24 cellular contexts compared by ENCODE assay signal in the genomic region with DNA sequence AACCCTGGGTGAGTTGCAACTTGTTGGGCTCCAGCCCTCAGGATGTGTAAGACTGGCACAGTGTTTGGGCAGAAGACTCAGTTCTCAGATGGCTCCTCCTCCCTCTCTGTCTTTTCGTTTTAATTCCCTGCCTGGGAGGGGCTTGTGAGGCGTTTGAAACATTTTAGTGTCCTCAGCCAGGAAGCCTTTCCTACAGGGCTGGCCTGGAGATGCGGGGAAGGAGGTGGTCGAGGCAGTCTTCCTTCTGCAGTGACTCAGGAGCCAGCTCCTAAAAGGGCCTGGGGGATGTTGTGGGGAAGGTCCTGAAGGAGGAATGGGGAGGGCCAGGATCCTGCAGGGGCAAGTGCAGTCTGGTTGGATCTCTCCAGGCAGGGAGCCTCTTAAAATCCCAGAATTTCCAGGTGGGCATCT. TPM values are rescaled to one million over a fixed set of nuclear protein-coding genes. Genes with fewer than 3 reads are reported as not detected.
DNase-seq lines count a peak whose midpoint lies in the region; ATAC-seq and TF ChIP-seq lines count a peak whose summit lies in the region.
"Had no signal": no experiment of that assay in that cellular context is flagged by ENCODE, and none has a peak within 500 bp of the region (broad histone marks: within the 10 kb centered on the region; RNA-seq: fewer than 3 reads in every experiment).

No MANE protein-coding gene starts in this region.

- TF ChIP-seq RAD21 in IMR-90 (IDR thresholded peaks at IDR 0.05; ENCODE audit: low read length): no peak

- H2BK120ac ChIP-seq in IMR-90 (ENCODE audit: low read depth, low read length): no peak overlapping the region

- dilution Hi-C loops in IMR-90 (cut with HindIII; ENCODE audit: low sequenced_read_pairs, unreplicated experiment): no loop called here

- H3K23ac ChIP-seq in IMR-90 (ENCODE audit: low read depth, low read length): no peak overlapping the region

- H3K9ac ChIP-seq in IMR-90 (ENCODE audit: low read depth, low read length) (no peak overlapping the region), neural progenitor cell (no peak overlapping the region)

- H2AK5ac ChIP-seq in IMR-90 (ENCODE audit: low read depth, low read length): no peak overlapping the region

- H3K79me1 ChIP-seq in IMR-90 (ENCODE audit: low read depth in 1 of 2, low read length in 2 of 2): no peaks in the 10 kb centered on the region

- no peak overlapping the region for H2AK9ac ChIP-seq in IMR-90 (replicated peaks; ENCODE audit: low read depth, low read length, poor library complexity)

- no peak overlapping the region for H3K14ac ChIP-seq in IMR-90 (replicated peaks; ENCODE audit: low read depth, low read length)

- TF ChIP-seq CTCF in IMR-90 (conservative IDR thresholded peaks at IDR 0.05; ENCODE audit: low read depth, low read length) (no peak), neural progenitor cell (IDR thresholded peaks at IDR 0.05) (no peak)

- 40% methylated on average over 1 of the region's 4 CpGs; no CpG with 5 or more reads in 1 of the 2 experiments for WGBS in IMR-90 (ENCODE audit: extremely low coverage in 2 of 2, insufficient read length in 1 of 2), 2 experiments
- 13 to 28% methylated on average over 4 of the region's 4 CpGs for WGBS in esophagus, 2 donors

- H3K4me1 ChIP-seq in IMR-90 (ENCODE audit: control insufficient read depth, insufficient read depth, low read length): peaks cover 10% of the 10 kb centered on the region
- H3K4me1 ChIP-seq in esophagus (ENCODE audit: control insufficient read depth in 2 of 2, insufficient read depth in 2 of 2, low read length in 1 of 2): peaks cover 0 to 15% of the 10 kb centered on the region in 2 donors
- peaks cover 6% of the 10 kb centered on the region for H3K4me1 ChIP-seq in neural progenitor cell
- H3K4me1 ChIP-seq: lower lobe of right lung had no signal

- intact Hi-C loops in IMR-90 (cut with micrococcal nuclease): no loop called here

- ATAC-seq in IMR-90 (ENCODE audit: low read depth): no peak
- ATAC-seq in GM18858 (IDR thresholded peaks at IDR 0.05; ENCODE audit: unreplicated experiment): no peak
- ATAC-seq in HG02798 (IDR thresholded peaks at IDR 0.05; ENCODE audit: poor library complexity, unreplicated experiment): no peak
- ATAC-seq: activated CD8-positive, alpha-beta memory T cell treated with anti-CD3 and anti-CD28 coated beads, Interleukin-2, amount 10 ng/mL, durations not matched to agents 7 days and 5 days; lower lobe of right lung; T-helper 17 cell had no signal

- H3K27me3 ChIP-seq in IMR-90 (ENCODE audit: control insufficient read depth, insufficient read depth, low read length) (no peaks in the 10 kb centered on the region), esophagus (ENCODE audit: control insufficient read depth in 1 of 2, insufficient read depth in 2 of 2, low read length in 2 of 2) (no peaks in the 10 kb centered on the region), neural progenitor cell (no peaks in the 10 kb centered on the region)
- H3K27me3 ChIP-seq: right atrium auricular region had no signal

- H3K56ac ChIP-seq in IMR-90 (ENCODE audit: extremely low read depth, insufficient read depth, low read length): no peak overlapping the region

- H3K9me3 ChIP-seq in IMR-90 (ENCODE audit: control insufficient read depth, insufficient read depth, low read length): no peaks in the 10 kb centered on the region
- no peaks in the 10 kb centered on the region for H3K9me3 ChIP-seq in esophagus (ENCODE audit: control insufficient read depth in 2 of 2, insufficient read depth in 1 of 2, low read depth in 1 of 2, low read length in 1 of 2)
- no peaks in the 10 kb centered on the region for H3K9me3 ChIP-seq in neural progenitor cell (ENCODE audit: low read depth)
- H3K9me3 ChIP-seq: lower lobe of right lung, right atrium auricular region had no signal

- CTCF ChIA-PET in IMR-90 (lab: Yijun Ruan, JAX): no interaction called here

- H2BK5ac ChIP-seq in IMR-90 (ENCODE audit: low read depth, low read length, poor library complexity, severe bottlenecking): no peak overlapping the region

- no peaks in the 10 kb centered on the region for H3K27me3 Mint-ChIP-seq in neural progenitor cell (ENCODE audit: insufficient read depth, low read depth)
- H3K27me3 Mint-ChIP-seq: type B pancreatic cell had no signal

- H2AFZ ChIP-seq in IMR-90 (replicated peaks; ENCODE audit: low read length, poor library complexity) (peak overlapping the region; percentile 65), neural progenitor cell (replicated peaks) (peak overlapping the region; percentile 55)

- no peak overlapping the region for H3K4me2 ChIP-seq in IMR-90 (ENCODE audit: low read depth, low read length)
- H3K4me2 ChIP-seq in neural progenitor cell: no peak overlapping the region

- POLR2A ChIA-PET in IMR-90 (lab: Charles Lee; ENCODE audit: unreplicated experiment): no interaction called here

- no peaks in the 10 kb centered on the region for H3K79me2 ChIP-seq in neural progenitor cell (ENCODE audit: low read depth)

- no peak overlapping the region for H3K4me3 Mint-ChIP-seq in neural progenitor cell
- H3K4me3 Mint-ChIP-seq: activated CD4-positive, alpha-beta T cell treated with anti-CD3 and anti-CD28 coated beads, Interleukin-2, amount 10 ng/mL, durations not matched to agents 24 days and 14 days; activated CD8-positive, alpha-beta memory T cell treated with anti-CD3 and anti-CD28 coated beads, Interleukin-2, amount 10 ng/mL, durations not matched to agents 7 days and 5 days; activated naive CD4-positive, alpha-beta T cell treated with anti-CD3 and anti-CD28 coated beads, Interleukin-2, amount 10 ng/mL, durations not matched to agents 7 days and 5 days; CD14-positive monocyte; T-helper 17 cell; type B pancreatic cell had no signal

- peaks cover 21% of the 10 kb centered on the region for H3K4me1 Mint-ChIP-seq in neural progenitor cell
- H3K4me1 Mint-ChIP-seq: activated CD4-positive, alpha-beta T cell treated with anti-CD3 and anti-CD28 coated beads, Interleukin-2, amount 10 ng/mL, durations not matched to agents 24 days and 14 days; activated CD8-positive, alpha-beta memory T cell treated with anti-CD3 and anti-CD28 coated beads, Interleukin-2, amount 10 ng/mL, durations not matched to agents 7 days and 5 days; activated naive CD4-positive, alpha-beta T cell treated with anti-CD3 and anti-CD28 coated beads, Interleukin-2, amount 10 ng/mL, durations not matched to agents 7 days and 5 days; CD14-positive monocyte; T-helper 17 cell had no signal

- 0 out of 3 replicates have a peak overlapping the region, but pooled peaks have one; percentile 1 for H2BK15ac ChIP-seq in IMR-90 (ENCODE audit: low read depth, low read length)

- H4K20me1 ChIP-seq in IMR-90 (ENCODE audit: insufficient read depth, low read length) (no peaks in the 10 kb centered on the region), neural progenitor cell (ENCODE audit: low read depth) (no peaks in the 10 kb centered on the region)

- no peak for TF ChIP-seq POLR2A in IMR-90 (IDR thresholded peaks at IDR 0.05; ENCODE audit: low read depth, low read length)

- peaks cover 6% of the 10 kb centered on the region; the same call in 1 of the 2 replicates for H3K9me1 ChIP-seq in IMR-90 (ENCODE audit: insufficient read depth, low read length)

- no peak overlapping the region for H4K5ac ChIP-seq in IMR-90 (ENCODE audit: low read depth, low read length)

- H4K8ac ChIP-seq in IMR-90 (ENCODE audit: low read depth in 2 of 2, low read length in 2 of 2): no peak overlapping the region

- H3K9me3 Mint-ChIP-seq in neural progenitor cell: no peaks in the 10 kb centered on the region
- H3K9me3 Mint-ChIP-seq: activated CD4-positive, alpha-beta T cell treated with anti-CD3 and anti-CD28 coated beads, Interleukin-2, amount 10 ng/mL, durations not matched to agents 24 days and 14 days; activated naive CD4-positive, alpha-beta T cell treated with anti-CD3 and anti-CD28 coated beads, Interleukin-2, amount 10 ng/mL, durations not matched to agents 7 days and 5 days; CD14-positive monocyte; type B pancreatic cell had no signal

- no peak overlapping the region for H3K4ac ChIP-seq in IMR-90 (ENCODE audit: low read depth, low read length)

- H3K27ac ChIP-seq in IMR-90 (ENCODE audit: insufficient read depth, low read length): no peak overlapping the region
- H3K27ac ChIP-seq in esophagus (ENCODE audit: low read depth in 2 of 2, low read length in 1 of 2): peak overlapping the region; percentile 54 to 57
- no peak overlapping the region for H3K27ac ChIP-seq in neural progenitor cell
- H3K27ac ChIP-seq: lower lobe of right lung, right atrium auricular region had no signal

- H3K27ac Mint-ChIP-seq in neural progenitor cell: no peak overlapping the region
- H3K27ac Mint-ChIP-seq: activated CD4-positive, alpha-beta T cell treated with anti-CD3 and anti-CD28 coated beads, Interleukin-2, amount 10 ng/mL, durations not matched to agents 24 days and 14 days; activated CD8-positive, alpha-beta memory T cell treated with anti-CD3 and anti-CD28 coated beads, Interleukin-2, amount 10 ng/mL, durations not matched to agents 7 days and 5 days; activated naive CD4-positive, alpha-beta T cell treated with anti-CD3 and anti-CD28 coated beads, Interleukin-2, amount 10 ng/mL, durations not matched to agents 7 days and 5 days; CD14-positive monocyte; T-helper 17 cell; type B pancreatic cell had no signal

- no TSS peak for BruUV-seq in IMR-90 (replicated peaks; lab: Mats Ljungman, UMichigan)

- H3K4me3 ChIP-seq in IMR-90 (ENCODE audit: insufficient read depth, low read depth, low read length) (no peak overlapping the region), esophagus (ENCODE audit: low read depth in 1 of 2, low read length in 2 of 2) (no peak overlapping the region), neural progenitor cell (no peak overlapping the region)
- H3K4me3 ChIP-seq: lower lobe of right lung, right atrium auricular region had no signal

- H3K18ac ChIP-seq in IMR-90 (ENCODE audit: low read depth, low read length): no peak overlapping the region

- peak; percentile 32 for DNase-seq in AG20443 (ENCODE audit: low spot score)
- DNase-seq in IMR-90: no peak
- peak; percentile 8 for DNase-seq in neural progenitor cell (ENCODE audit: low spot score)
- DNase-seq in CD1c-positive myeloid dendritic cell (ENCODE audit: extremely low spot score): no peak
- no peak for DNase-seq in NCI-H146 treated with DMSO at 0.1 percent for 48 hours (lab: John Stamatoyannopoulos, UW; ENCODE audit: unreplicated experiment)
- DNase-seq: activated CD4-positive, alpha-beta T cell treated with anti-CD3 and anti-CD28 coated beads, Interleukin-2, amount 10 ng/mL, durations not matched to agents 24 days and 14 days; activated CD8-positive, alpha-beta memory T cell treated with anti-CD3 and anti-CD28 coated beads, Interleukin-2, amount 10 ng/mL, durations not matched to agents 7 days and 5 days; activated naive CD4-positive, alpha-beta T cell treated with anti-CD3 and anti-CD28 coated beads, Interleukin-2, amount 10 ng/mL, durations not matched to agents 7 days and 5 days; anterior cingulate cortex; caudate nucleus; dermis blood vessel endothelial cell; foreskin melanocyte; hypothalamus; lower lobe of right lung; NCI-H1105; NCI-H2081; NCI-H446 treated with DMSO at 0.1 percent for 48 hours; T-helper 17 cell had no signal

- no peak overlapping the region for H2BK20ac ChIP-seq in IMR-90 (ENCODE audit: low read depth, low read length)

- H3K36me3 Mint-ChIP-seq in neural progenitor cell: no peaks in the 10 kb centered on the region
- H3K36me3 Mint-ChIP-seq: activated CD8-positive, alpha-beta memory T cell treated with anti-CD3 and anti-CD28 coated beads, Interleukin-2, amount 10 ng/mL, durations not matched to agents 7 days and 5 days; activated naive CD4-positive, alpha-beta T cell treated with anti-CD3 and anti-CD28 coated beads, Interleukin-2, amount 10 ng/mL, durations not matched to agents 7 days and 5 days; CD14-positive monocyte; type B pancreatic cell had no signal

- no peak overlapping the region for H4K91ac ChIP-seq in IMR-90 (ENCODE audit: insufficient read depth, low read depth, low read length)

- in situ Hi-C loops in IMR-90 (cut with MboI; ENCODE audit: low sequenced_read_pairs): no loop called here

- H3F3A ChIP-seq in neural progenitor cell (ENCODE audit: low read depth): no peaks in the 10 kb centered on the region

- H3K36me3 ChIP-seq in IMR-90 (ENCODE audit: control insufficient read depth, insufficient read depth, low read length) (no peaks in the 10 kb centered on the region), esophagus (ENCODE audit: control insufficient read depth in 2 of 2, insufficient read depth in 2 of 2, low read length in 1 of 2) (no peaks in the 10 kb centered on the region), neural progenitor cell (no peaks in the 10 kb centered on the region)
- H3K36me3 ChIP-seq: lower lobe of right lung, right atrium auricular region had no signal

RNA-seq across cellular contexts. Expression of gene IGFBP5, which starts 22.1 kb away (rescaled TPM):
- total RNA-seq in IMR-90 (2012; rRNA removed) (392 and 433 TPM in 2 replicates), neural progenitor cell (ENCODE audit: low replicate concordance) (150 and 249 TPM in 2 replicates)
- polyA plus RNA-seq in IMR-90 (2012; rRNA removed) (1,339 and 1,767 TPM in 2 replicates), esophagus (10 to 100 TPM; 29.4 to 46.5 TPM)
- 847 and 1,056 TPM in 2 replicates for polyA plus RNA-seq in IMR-90 (2012; cell fraction: cytosol; rRNA removed)
- polyA plus RNA-seq in IMR-90 (2012; cell fraction: nucleus; rRNA removed; ENCODE audit: low replicate concordance): 732 and 841 TPM in 2 replicates
- total RNA-seq: activated CD4-positive, alpha-beta T cell treated with anti-CD3 and anti-CD28 coated beads, Interleukin-2, amount 10 ng/mL, durations not matched to agents 24 days and 14 days; T-helper 17 cell had no signal
- polyA plus RNA-seq: CD14-positive monocyte had no signal

Comparison
In these comparisons a context has a peak if more than half of its experiments do, and no peak if none do; other contexts are left out.
1. DNase-seq: peak in AG20443 (single experiment) and neural progenitor cell (single experiment); none in IMR-90 (single experiment), CD1c-positive myeloid dendritic cell (single experiment) and NCI-H146 treated with DMSO at 0.1 percent for 48 hours (single experiment).
2. H3K27ac ChIP-seq: peak in esophagus (2 of 2); none in IMR-90 (single experiment) and neural progenitor cell (single experiment).